13 cellular contexts compared by ENCODE assay signal in the genomic region with DNA sequence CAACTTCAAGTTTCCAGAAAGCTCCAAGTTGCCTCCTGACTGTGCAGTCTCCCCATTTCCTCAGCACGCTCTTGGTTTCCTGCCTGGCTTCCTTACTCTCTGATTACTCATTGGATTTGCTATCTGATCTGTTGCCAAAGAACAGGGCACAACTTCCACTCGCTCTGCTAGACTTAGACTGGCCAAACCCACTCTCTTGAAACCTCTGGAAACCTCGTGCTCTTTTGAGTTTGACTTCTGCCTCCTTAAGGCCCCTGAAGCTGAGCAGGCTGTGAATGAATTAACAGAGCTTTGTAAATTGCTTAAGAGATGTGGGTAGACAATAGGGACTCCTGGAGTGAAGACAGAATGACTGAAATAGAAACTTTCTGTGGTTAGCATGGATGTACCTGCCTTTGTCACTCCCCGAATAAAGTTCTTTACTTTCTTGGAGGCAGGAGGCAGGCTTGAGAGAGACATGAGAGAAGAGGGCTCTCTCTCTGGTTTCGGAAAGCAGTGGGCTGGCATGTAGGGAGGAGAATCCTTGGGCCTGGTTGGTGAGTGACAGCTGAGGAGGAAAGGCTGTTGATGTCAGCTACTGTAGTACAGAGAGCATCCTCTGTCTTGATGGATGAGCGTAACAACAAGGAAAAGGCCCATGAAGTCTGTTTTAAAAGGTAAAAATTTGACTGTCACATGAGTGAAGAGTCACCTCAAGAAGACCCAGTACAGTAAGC.
DNase-seq lines count a peak whose midpoint lies in the region; ATAC-seq and TF ChIP-seq lines count a peak whose summit lies in the region.
"Had no signal": no experiment of that assay in that cellular context is flagged by ENCODE, and none has a peak within 500 bp of the region (broad histone marks: within the 10 kb centered on the region; RNA-seq: fewer than 3 reads in every experiment).

No MANE protein-coding gene starts in this region.

- intact Hi-C loops in PC-3 (cut with micrococcal nuclease), result no loop called here
- intact Hi-C loops in CD4-positive, alpha-beta T cell (cut with DNase I, micrococcal nuclease), result no loop called here

- peaks cover 10% of the 10 kb centered on the region for H3K4me1 ChIP-seq in PC-3 (ENCODE audit: insufficient read depth, low read length)

- H2AFZ ChIP-seq in PC-3 (ENCODE audit: low read length), result 0 out of 2 replicates have a peak overlapping the region, but pooled peaks have one; percentile 13

- no peak for DNase-seq in activated CD8-positive, alpha-beta memory T cell treated with anti-CD3 and anti-CD28 coated beads, Interleukin-2, amount 10 ng/mL, durations not matched to agents 7 days and 5 days
- DNase-seq in activated CD8-positive, alpha-beta memory T cell treated with anti-CD3 and anti-CD28 coated beads, Interleukin-2, amount 50 U/mL, for 4 hours, result no peak
- DNase-seq in PC-3 (peak; percentile 75), pulmonary artery endothelial cell (ENCODE audit: low read depth, low spot score) (peak; percentile 86), iPS-NIHi7 (ENCODE audit: extremely low spot score) (no peak)
- no peak for DNase-seq in CD4-positive, alpha-beta T cell
- DNase-seq in activated naive CD4-positive, alpha-beta T cell (lab: John Stamatoyannopoulos, UW), result no peak
- DNase-seq: activated CD4-positive, alpha-beta T cell treated with anti-CD3 and anti-CD28 coated beads, Interleukin-2, amount 10 ng/mL, durations not matched to agents 24 days and 14 days; hippocampal formation; NCI-H1105; occipital lobe; Peyer's patch had no signal

- no peaks in the 10 kb centered on the region for H3K79me2 ChIP-seq in PC-3 (ENCODE audit: low read length)

- peaks cover 22% of the 10 kb centered on the region for H3K36me3 Mint-ChIP-seq in activated CD8-positive, alpha-beta memory T cell treated with anti-CD3 and anti-CD28 coated beads, Interleukin-2, amount 10 ng/mL, durations not matched to agents 7 days and 5 days
- H3K36me3 Mint-ChIP-seq in CD4-positive, alpha-beta T cell (ENCODE audit: low read depth), result no peaks in the 10 kb centered on the region

- no peaks in the 10 kb centered on the region for H3K27me3 Mint-ChIP-seq in activated CD8-positive, alpha-beta memory T cell treated with anti-CD3 and anti-CD28 coated beads, Interleukin-2, amount 10 ng/mL, durations not matched to agents 7 days and 5 days
- no peaks in the 10 kb centered on the region for H3K27me3 Mint-ChIP-seq in CD4-positive, alpha-beta T cell

- peak overlapping the region; percentile 7 for H3K27ac Mint-ChIP-seq in activated CD8-positive, alpha-beta memory T cell treated with anti-CD3 and anti-CD28 coated beads, Interleukin-2, amount 10 ng/mL, durations not matched to agents 7 days and 5 days
- H3K27ac Mint-ChIP-seq in CD4-positive, alpha-beta T cell, result no peak overlapping the region
- H3K27ac Mint-ChIP-seq: activated CD4-positive, alpha-beta T cell treated with anti-CD3 and anti-CD28 coated beads, Interleukin-2, amount 10 ng/mL, durations not matched to agents 24 days and 14 days had no signal

- no peaks in the 10 kb centered on the region for H4K20me1 ChIP-seq in PC-3 (ENCODE audit: low read length)

- H3K27me3 ChIP-seq in PC-3 (ENCODE audit: low read length), result no peaks in the 10 kb centered on the region
- no peaks in the 10 kb centered on the region for H3K27me3 ChIP-seq in CD4-positive, alpha-beta T cell (ENCODE audit: control insufficient read depth, insufficient read depth, low read length)
- H3K27me3 ChIP-seq: Peyer's patch had no signal

- no TSS peak for BruUV-seq in PC-3 (replicated peaks; lab: Mats Ljungman, UMichigan)

- peaks cover 8% of the 10 kb centered on the region for H3K9me3 Mint-ChIP-seq in activated CD8-positive, alpha-beta memory T cell treated with anti-CD3 and anti-CD28 coated beads, Interleukin-2, amount 10 ng/mL, durations not matched to agents 7 days and 5 days (ENCODE audit: low read depth)
- no peaks in the 10 kb centered on the region for H3K9me3 Mint-ChIP-seq in CD4-positive, alpha-beta T cell

- peak; percentile 85 for ATAC-seq in activated CD8-positive, alpha-beta memory T cell treated with anti-CD3 and anti-CD28 coated beads, Interleukin-2, amount 10 ng/mL, durations not matched to agents 7 days and 5 days
- peak; percentile 100 for ATAC-seq in PC-3
- ATAC-seq in esophagus mucosa, result peak; percentile 84
- no peak for ATAC-seq in CD4-positive, alpha-beta T cell (ENCODE audit: poor library complexity)

- H3K27ac ChIP-seq in PC-3 (ENCODE audit: low read length), result no peak overlapping the region
- no peak overlapping the region for H3K27ac ChIP-seq in CD4-positive, alpha-beta T cell (ENCODE audit: low read depth, low read length)
- H3K27ac ChIP-seq: Peyer's patch had no signal

- no peak overlapping the region for H3K9ac ChIP-seq in PC-3 (ENCODE audit: low read length)

- no peak overlapping the region for H3K4me3 ChIP-seq in PC-3 (ENCODE audit: low read length)
- H3K4me3 ChIP-seq: Peyer's patch had no signal

- peaks cover 30% of the 10 kb centered on the region for H3K4me1 Mint-ChIP-seq in activated CD8-positive, alpha-beta memory T cell treated with anti-CD3 and anti-CD28 coated beads, Interleukin-2, amount 10 ng/mL, durations not matched to agents 7 days and 5 days
- H3K4me1 Mint-ChIP-seq in CD4-positive, alpha-beta T cell (ENCODE audit: low read depth), result no peaks in the 10 kb centered on the region

- H3K9me3 ChIP-seq in PC-3 (ENCODE audit: low read length), result no peaks in the 10 kb centered on the region
- no peaks in the 10 kb centered on the region for H3K9me3 ChIP-seq in CD4-positive, alpha-beta T cell (ENCODE audit: control insufficient read depth, low read length)
- H3K9me3 ChIP-seq: Peyer's patch had no signal

- no peaks in the 10 kb centered on the region for H3K36me3 ChIP-seq in PC-3 (ENCODE audit: low read depth, low read length)

- POLR2A ChIA-PET in PC-3 (lab: Charles Lee; ENCODE audit: unreplicated experiment), result no interaction called here
- POLR2A ChIA-PET in CD4-positive, alpha-beta T cell (lab: Charles Lee), result no interaction called here

- TF ChIP-seq CTCF in PC-3 (conservative IDR thresholded peaks at IDR 0.05; ENCODE audit: low read depth, low read length), result no peak
- TF ChIP-seq CTCF in CD4-positive, alpha-beta T cell (IDR thresholded peaks at IDR 0.05), result no peak

- no peaks in the 10 kb centered on the region for H3F3A ChIP-seq in PC-3 (ENCODE audit: low read length, unreplicated experiment)

- CTCF ChIA-PET in activated CD8-positive, alpha-beta memory T cell treated with anti-CD3 and anti-CD28 coated beads, Interleukin-2, amount 10 ng/mL, durations not matched to agents 7 days and 5 days (lab: Charles Lee), result no interaction called here
- CTCF ChIA-PET in PC-3 (lab: Charles Lee), result interaction anchor here (0.6 kb wide), 1 partner anchor 49 kb away, joined by 3 read pairs; no protein-coding TSS in a partner anchor
- CTCF ChIA-PET in CD4-positive, alpha-beta T cell (lab: Charles Lee), result no interaction called here

- H3K9me2 ChIP-seq in PC-3 (replicated peaks; ENCODE audit: low read length), result no peaks in the 10 kb centered on the region

- 0 out of 2 replicates have a peak overlapping the region, but pooled peaks have one; percentile 9 for H3K4me2 ChIP-seq in PC-3 (ENCODE audit: low read length)

- no peak overlapping the region for H3K4me3 Mint-ChIP-seq in activated CD8-positive, alpha-beta memory T cell treated with anti-CD3 and anti-CD28 coated beads, Interleukin-2, amount 10 ng/mL, durations not matched to agents 7 days and 5 days
- no peak overlapping the region for H3K4me3 Mint-ChIP-seq in CD4-positive, alpha-beta T cell
- H3K4me3 Mint-ChIP-seq: activated CD4-positive, alpha-beta T cell treated with anti-CD3 and anti-CD28 coated beads, Interleukin-2, amount 10 ng/mL, durations not matched to agents 24 days and 14 days had no signal

Comparison
In these comparisons a context has a peak if more than half of its experiments do, and no peak if none do; other contexts are left out.
1. DNase-seq: peak in PC-3 (single experiment) and pulmonary artery endothelial cell (single experiment); none in activated CD8-positive, alpha-beta memory T cell treated with anti-CD3 and anti-CD28 coated beads, Interleukin-2, amount 10 ng/mL, durations not matched to agents 7 days and 5 days (single experiment), activated CD8-positive, alpha-beta memory T cell treated with anti-CD3 and anti-CD28 coated beads, Interleukin-2, amount 50 U/mL, for 4 hours (single experiment), iPS-NIHi7 (single experiment), CD4-positive, alpha-beta T cell (0 of 10) and activated naive CD4-positive, alpha-beta T cell (0 of 4).